Comparison of ENCODE assay signal across 19 cellular contexts in the genomic region with DNA sequence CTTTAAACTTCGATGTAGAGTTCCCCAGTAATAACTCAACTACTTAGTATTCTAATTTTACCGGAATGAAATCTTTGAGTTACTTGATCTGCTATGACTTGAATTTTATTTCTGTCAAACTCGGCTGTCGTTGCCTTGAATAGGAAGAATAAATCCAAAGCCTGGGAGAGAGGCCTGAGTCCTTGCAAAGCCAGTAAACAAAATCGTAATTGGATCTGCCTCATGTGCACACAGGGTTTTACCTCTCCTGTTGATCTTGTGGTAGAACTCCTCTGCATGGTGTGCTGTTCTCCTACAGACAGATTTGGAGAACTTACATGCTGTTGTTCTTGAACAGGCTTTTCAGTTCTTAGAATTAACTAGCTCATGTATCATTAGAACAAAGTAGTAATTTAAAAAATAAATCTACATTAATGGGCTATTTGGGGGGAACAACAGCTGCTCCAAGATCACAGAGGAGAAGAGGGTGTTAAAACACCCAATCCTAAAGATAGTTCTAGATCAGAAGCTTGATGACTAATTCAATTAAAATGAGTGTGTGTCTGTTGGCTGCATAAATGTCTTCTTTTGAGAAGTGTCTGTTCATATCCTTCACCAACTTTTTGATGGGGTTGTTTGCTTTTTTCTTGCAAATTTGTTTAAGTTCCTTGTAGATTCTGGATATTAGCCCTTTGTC. TPM values are rescaled to one million over a fixed set of nuclear protein-coding genes. Genes with fewer than 3 reads are reported as not detected.
DNase-seq lines count a peak whose midpoint lies in the region; ATAC-seq and TF ChIP-seq lines count a peak whose summit lies in the region.
"Had no signal": no experiment of that assay in that cellular context is flagged by ENCODE, and none has a peak within 500 bp of the region (broad histone marks: within the 10 kb centered on the region; RNA-seq: fewer than 3 reads in every experiment).

No MANE protein-coding gene starts in this region.

- in situ Hi-C loops in T47D (cut with HindIII; ENCODE audit: low pct_unique_long_range_greater_than_20kb, low sequenced_read_pairs): no loop called here

- POLR2A ChIA-PET in MCF 10A (lab: Yijun Ruan, JAX): interaction anchor here (0.7 kb wide), 1 partner anchor 50 kb away, joined by 3 read pairs; no protein-coding TSS in a partner anchor

- H3K27ac Mint-ChIP-seq in MCF 10A (ENCODE audit: low read depth, unreplicated experiment): no peak overlapping the region

- H3K4me3 Mint-ChIP-seq in MCF 10A (ENCODE audit: unreplicated experiment): no peak overlapping the region

- no peak for TF ChIP-seq CTCF in MCF 10A (IDR thresholded peaks at IDR 0.05; ENCODE audit: unreplicated experiment)

- intact Hi-C loops in MCF 10A (cut with micrococcal nuclease): no loop called here

- no peaks in the 10 kb centered on the region for H3K36me3 Mint-ChIP-seq in MCF 10A (ENCODE audit: insufficient read depth, unreplicated experiment)

- DNase-seq in T47D (ENCODE audit: low read depth in 1 of 2, low spot score in 1 of 2): peak; percentile 14 to 51
- DNase-seq in MCF 10A (ENCODE audit: unreplicated experiment): no peak
- DNase-seq in NCI-H82 (lab: John Stamatoyannopoulos, UW): peak; percentile 83
- DNase-seq in myocyte (ENCODE audit: low read depth): peak; percentile 89
- DNase-seq in NCI-H2227 treated with DMSO at 0.1 percent for 48 hours (lab: John Stamatoyannopoulos, UW): no peak
- DNase-seq: DND-41, KBM-7, MV-4-11, NCI-H187, NCI-H2171 treated with DMSO at 0.1 percent for 48 hours, NCI-H446 treated with DMSO at 0.1 percent for 48 hours, PC-3, RPMI8226, SHP77 treated with DMSO at 0.1 percent for 48 hours had no signal

- no peaks in the 10 kb centered on the region for H3K4me1 Mint-ChIP-seq in MCF 10A (ENCODE audit: insufficient read depth, unreplicated experiment)

- ATAC-seq in GM18909 (IDR thresholded peaks at IDR 0.05; ENCODE audit: poor library complexity, unreplicated experiment) (no peak), GM21576 (IDR thresholded peaks at IDR 0.05; ENCODE audit: unreplicated experiment) (no peak)
- ATAC-seq: PC-3 had no signal

- no TSS peak for BruUV-seq in MCF 10A (replicated peaks; lab: Mats Ljungman, UMichigan)

- CTCF ChIA-PET in MCF 10A (lab: Yijun Ruan, JAX): interaction anchor here (0.6 to 2.6 kb wide), 4 partner anchors 28 to 241 kb away, joined by 3 to 10 read pairs (median 4); no protein-coding TSS in a partner anchor

- H3K9me3 Mint-ChIP-seq in MCF 10A (ENCODE audit: unreplicated experiment): no peaks in the 10 kb centered on the region

- H3K27me3 Mint-ChIP-seq in MCF 10A (ENCODE audit: insufficient read depth, unreplicated experiment): no peaks in the 10 kb centered on the region

RNA-seq across cellular contexts. Expression of gene HSPB3, which starts 28.9 kb away (rescaled TPM):
- total RNA-seq in MCF 10A (2022) (not detected in 2 replicates), myocyte (270 and 498 TPM in 2 replicates)
- polyA plus RNA-seq in myocyte (2012): 104 TPM
- total RNA-seq: A673; H1; PC-3; T-helper 1 cell treated with Interleukin-12 subunit alpha and Interleukin-12 subunit beta and Interleukin-4 antibody, amounts not matched to agents 30 ng/mL and 1 ng/mL, for 36 hours had no signal
- polyA plus RNA-seq: H1 had no signal

RNA-seq across cellular contexts. Expression of gene SNX18, which starts 33.2 kb away (rescaled TPM):
- total RNA-seq in MCF 10A (2022): 8.7 and 10.0 TPM in 2 replicates
- total RNA-seq in myocyte: 90.8 and 93.9 TPM in 2 replicates
- 36.2 TPM for polyA plus RNA-seq in myocyte (2012)

Comparison
In these comparisons a context has a peak if more than half of its experiments do, and no peak if none do; other contexts are left out.
1. DNase-seq: peak in T47D (2 of 2), NCI-H82 (single experiment) and myocyte (single experiment); none in MCF 10A (single experiment) and NCI-H2227 treated with DMSO at 0.1 percent for 48 hours (single experiment).
2. RNA of gene HSPB3, which starts 28.9 kb away (total RNA-seq): 270 to 498 TPM in myocyte; not detected in MCF 10A; every median in the first group is over 100 times any median in the second.